ENCODE assay signal across 13 cellular contexts in the genomic region with DNA sequence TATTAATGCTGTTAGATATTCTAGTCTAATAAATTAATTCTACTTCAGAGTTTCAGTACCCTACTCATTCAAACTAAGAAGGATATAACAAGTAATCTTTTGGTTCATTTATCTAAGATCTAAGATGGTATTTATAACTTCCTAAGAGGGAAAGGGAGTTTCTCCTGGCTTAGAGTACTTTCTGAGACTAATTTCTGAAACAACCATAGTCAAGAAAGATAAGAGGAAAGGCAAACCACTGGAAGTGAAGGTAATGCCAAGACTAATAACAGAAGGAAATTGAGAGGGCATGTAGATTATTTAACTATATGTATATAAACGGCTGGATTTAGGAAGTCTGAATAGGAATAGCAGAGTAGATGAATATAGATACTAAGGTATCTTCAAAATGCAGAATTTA.
A peak's percentile ranks its signal among the peaks of the same experiment; 100 is the strongest.
DNase-seq lines count a peak whose midpoint lies in the region; ATAC-seq, FAIRE-seq and TF ChIP-seq lines count a peak whose summit lies in the region.
"Had no signal": no experiment of that assay in that cellular context is flagged by ENCODE, and none has a peak within 500 bp of the region (broad histone marks: within the 10 kb centered on the region; RNA-seq: fewer than 3 reads in every experiment).

No MANE protein-coding gene starts in this region.

- no peaks in the 10 kb centered on the region for H3K27me3 ChIP-seq in left ventricle myocardium inferior (ENCODE audit: low read depth)
- H3K27me3 ChIP-seq in pancreas, result no peaks in the 10 kb centered on the region
- H3K27me3 ChIP-seq in vagina, result no peaks in the 10 kb centered on the region
- H3K27me3 ChIP-seq in SK-N-SH (ENCODE audit: insufficient read depth), result no peaks in the 10 kb centered on the region
- H3K27me3 ChIP-seq: sigmoid colon had no signal

- H3F3A ChIP-seq in SK-N-SH (replicated peaks; ENCODE audit: insufficient read depth), result peaks cover 6% of the 10 kb centered on the region

- H3K9me2 ChIP-seq in SK-N-SH, result no peaks in the 10 kb centered on the region

- no peak for TF ChIP-seq RAD21 in SK-N-SH (IDR thresholded peaks at IDR 0.05; ENCODE audit: low read length)

- no peak for TF ChIP-seq CTCF in left ventricle myocardium inferior (IDR thresholded peaks at IDR 0.05; ENCODE audit: borderline replicate concordance)
- TF ChIP-seq CTCF in endothelial cell (IDR thresholded peaks at IDR 0.05; ENCODE audit: unreplicated experiment), result no peak
- no peak for TF ChIP-seq CTCF in pancreas (IDR thresholded peaks at IDR 0.05)
- TF ChIP-seq CTCF in vagina (IDR thresholded peaks at IDR 0.05), result no peak
- no peak for TF ChIP-seq CTCF in SK-N-SH (IDR thresholded peaks at IDR 0.05)

- POLR2A ChIA-PET in SK-N-SH (lab: Yijun Ruan, JAX), result interaction anchor here (0.7 to 1.0 kb wide), 2 partner anchors 346 to 351 kb away, joined by 3 to 4 read pairs; no protein-coding TSS in a partner anchor

- ATAC-seq in left cardiac atrium (no peak), pancreas (peak; percentile 4 to 23 (median 14)), HG03095 (IDR thresholded peaks at IDR 0.05; ENCODE audit: unreplicated experiment) (no peak), HG02763 (IDR thresholded peaks at IDR 0.05; ENCODE audit: unreplicated experiment) (no peak)

- WGBS in pancreas, 2 donors, result 16 to 22% methylated on average over 1 of the region's 1 CpG
- 62% methylated on average over 1 of the region's 1 CpG for WGBS in SK-N-SH (ENCODE audit: low lambda C conversion rate)

- H3K36me3 ChIP-seq in left ventricle myocardium inferior, result no peaks in the 10 kb centered on the region
- no peaks in the 10 kb centered on the region for H3K36me3 ChIP-seq in pancreas
- H3K36me3 ChIP-seq in vagina, result no peaks in the 10 kb centered on the region
- no peaks in the 10 kb centered on the region for H3K36me3 ChIP-seq in SK-N-SH (replicated peaks in 1 of 2; ENCODE audit: control insufficient read depth in 1 of 2, insufficient read depth in 2 of 2, low read length in 1 of 2)
- H3K36me3 ChIP-seq: sigmoid colon had no signal

- intact Hi-C loops in left ventricle myocardium inferior (cut with micrococcal nuclease), result loop anchor here (5.0 kb wide), 3 partner anchors 241 to 661 kb away; no protein-coding TSS in a partner anchor
- intact Hi-C loops in left cardiac atrium (cut with DNase I), result loop anchor here in 1 of 2 donors (2.0 to 5.0 kb wide), 4 partner anchors 241 to 660 kb away; a partner anchor contains a TSS
- intact Hi-C loops in pancreas (cut with DNase I), result no loop called here
- intact Hi-C loops in vagina (cut with DNase I), result loop anchor here (5.0 to 10.0 kb wide), 2 partner anchors 238 to 346 kb away; no protein-coding TSS in a partner anchor

- CTCF ChIA-PET in SK-N-SH (lab: Yijun Ruan, JAX), result interaction anchor here (0.6 to 2.4 kb wide), 24 partner anchors 9 to 753 kb away, joined by 3 to 15 read pairs (median 4); a partner anchor contains a TSS

- H3K4me1 ChIP-seq in left ventricle myocardium inferior (peaks cover 28% of the 10 kb centered on the region), pancreas (peaks cover 0 to 15% (median 12%) of the 10 kb centered on the region in 3 donors), vagina (peaks cover 6% of the 10 kb centered on the region), SK-N-SH (ENCODE audit: control insufficient read depth in 1 of 2, insufficient read depth in 2 of 2, low read depth in 1 of 2, low read length in 1 of 2) (peaks cover 0 to 9% of the 10 kb centered on the region in 2 experiments; a peak in 2 of 4 replicates)

- H3K9me3 ChIP-seq in left ventricle myocardium inferior (replicated peaks), result no peaks in the 10 kb centered on the region
- no peaks in the 10 kb centered on the region for H3K9me3 ChIP-seq in pancreas
- H3K9me3 ChIP-seq in vagina, result no peaks in the 10 kb centered on the region
- H3K9me3 ChIP-seq in SK-N-SH, result no peaks in the 10 kb centered on the region
- H3K9me3 ChIP-seq: sigmoid colon had no signal

- H3K27me3 Mint-ChIP-seq in endothelial cell (ENCODE audit: unreplicated experiment), result peaks cover 1% of the 10 kb centered on the region
- H3K27me3 Mint-ChIP-seq: activated CD8-positive, alpha-beta T cell treated with anti-CD3 and anti-CD28 coated beads for 36 hours; activated naive CD8-positive, alpha-beta T cell treated with anti-CD3 and anti-CD28 coated beads, Interleukin-2, amount 10 ng/mL, durations not matched to agents 7 days and 5 days; CD8-positive, alpha-beta memory T cell; memory B cell had no signal

- TF ChIP-seq POLR2A in vagina (IDR thresholded peaks at IDR 0.05), result no peak

- no peaks in the 10 kb centered on the region for H4K20me1 ChIP-seq in SK-N-SH (ENCODE audit: insufficient read depth)

- peaks cover 13% of the 10 kb centered on the region for H3K36me3 Mint-ChIP-seq in endothelial cell (ENCODE audit: low read depth, unreplicated experiment)

- no peak overlapping the region for H2AFZ ChIP-seq in SK-N-SH (ENCODE audit: low read depth)

- H3K27ac ChIP-seq in left ventricle myocardium inferior (replicated peaks), result peak overlapping the region; percentile 57
- H3K27ac ChIP-seq in pancreas, result peak overlapping the region in 2 of 4 donors; percentile 10 to 23
- peak overlapping the region; percentile 70 for H3K27ac ChIP-seq in vagina
- H3K27ac ChIP-seq in SK-N-SH (ENCODE audit: low read depth in 2 of 2, low read length in 1 of 2), result peak overlapping the region in 1 of 2 experiments; percentile 50; a peak in 2 of 4 replicates

- FAIRE-seq in pancreas (lab: Jason Lieb, UNC), result no peak

- H3K4me2 ChIP-seq in SK-N-SH, result no peak overlapping the region

- no peaks in the 10 kb centered on the region for H3K79me2 ChIP-seq in SK-N-SH (ENCODE audit: insufficient read depth)

- no peaks in the 10 kb centered on the region for H3K9me3 Mint-ChIP-seq in endothelial cell (ENCODE audit: unreplicated experiment)
- H3K9me3 Mint-ChIP-seq: memory B cell had no signal

- no peak overlapping the region for H3K4me3 ChIP-seq in left ventricle myocardium inferior
- no peak overlapping the region for H3K4me3 ChIP-seq in pancreas
- no peak overlapping the region for H3K4me3 ChIP-seq in vagina
- no peak overlapping the region for H3K4me3 ChIP-seq in SK-N-SH (ENCODE audit: low read depth in 2 of 2, low read length in 1 of 2)

- no peak overlapping the region for H3K9ac ChIP-seq in SK-N-SH

- no peak overlapping the region for H3K4me3 Mint-ChIP-seq in endothelial cell (ENCODE audit: unreplicated experiment)
- H3K4me3 Mint-ChIP-seq: activated CD8-positive, alpha-beta T cell treated with anti-CD3 and anti-CD28 coated beads for 36 hours; activated naive CD8-positive, alpha-beta T cell treated with anti-CD3 and anti-CD28 coated beads, Interleukin-2, amount 10 ng/mL, durations not matched to agents 7 days and 5 days; CD8-positive, alpha-beta memory T cell; memory B cell had no signal

- DNase-seq in left ventricle myocardium inferior (no peak), left cardiac atrium (no peak), endothelial cell (ENCODE audit: low spot score) (no peak), pancreas (no peak), vagina (ENCODE audit: extremely low spot score in 2 of 2) (no peak), SK-N-SH (no peak)
- DNase-seq: activated naive CD8-positive, alpha-beta T cell treated with anti-CD3 and anti-CD28 coated beads, Interleukin-2, amount 10 ng/mL, durations not matched to agents 7 days and 5 days had no signal

- H3K27ac Mint-ChIP-seq in endothelial cell (ENCODE audit: unreplicated experiment), result peak overlapping the region; percentile 10
- H3K27ac Mint-ChIP-seq: activated CD8-positive, alpha-beta T cell treated with anti-CD3 and anti-CD28 coated beads for 36 hours; activated naive CD8-positive, alpha-beta T cell treated with anti-CD3 and anti-CD28 coated beads, Interleukin-2, amount 10 ng/mL, durations not matched to agents 7 days and 5 days; CD8-positive, alpha-beta memory T cell; memory B cell had no signal

- H3K4me1 Mint-ChIP-seq in endothelial cell (ENCODE audit: unreplicated experiment), result peaks cover 2% of the 10 kb centered on the region
- H3K4me1 Mint-ChIP-seq: CD8-positive, alpha-beta memory T cell; memory B cell had no signal

- no peak for TF ChIP-seq EP300 in SK-N-SH (IDR thresholded peaks at IDR 0.05; ENCODE audit: borderline replicate concordance in 1 of 2, low read depth in 1 of 2, low read length in 1 of 2)

TF ChIP-seq in SK-N-SH, 30 proteins besides CTCF, POLR2A, EP300 and RAD21 (continues in another document):
- TF ChIP-seq TEAD4 (IDR thresholded peaks at IDR 0.05; ENCODE audit: borderline replicate concordance, insufficient read depth), result no peak
- no peak for TF ChIP-seq GABPA (IDR thresholded peaks at IDR 0.05; ENCODE audit: low read depth)
- TF ChIP-seq ELF1 (IDR thresholded peaks at IDR 0.05), result no peak
- TF ChIP-seq YY1 (IDR thresholded peaks at IDR 0.05; ENCODE audit: low read depth), result no peak
- TF ChIP-seq, protein P1, sequence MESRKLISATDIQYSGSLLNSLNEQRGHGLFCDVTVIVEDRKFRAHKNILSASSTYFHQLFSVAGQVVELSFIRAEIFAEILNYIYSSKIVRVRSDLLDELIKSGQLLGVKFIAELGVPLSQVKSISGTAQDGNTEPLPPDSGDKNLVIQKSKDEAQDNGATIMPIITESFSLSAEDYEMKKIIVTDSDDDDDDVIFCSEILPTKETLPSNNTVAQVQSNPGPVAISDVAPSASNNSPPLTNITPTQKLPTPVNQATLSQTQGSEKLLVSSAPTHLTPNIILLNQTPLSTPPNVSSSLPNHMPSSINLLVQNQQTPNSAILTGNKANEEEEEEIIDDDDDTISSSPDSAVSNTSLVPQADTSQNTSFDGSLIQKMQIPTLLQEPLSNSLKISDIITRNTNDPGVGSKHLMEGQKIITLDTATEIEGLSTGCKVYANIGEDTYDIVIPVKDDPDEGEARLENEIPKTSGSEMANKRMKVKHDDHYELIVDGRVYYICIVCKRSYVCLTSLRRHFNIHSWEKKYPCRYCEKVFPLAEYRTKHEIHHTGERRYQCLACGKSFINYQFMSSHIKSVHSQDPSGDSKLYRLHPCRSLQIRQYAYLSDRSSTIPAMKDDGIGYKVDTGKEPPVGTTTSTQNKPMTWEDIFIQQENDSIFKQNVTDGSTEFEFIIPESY (IDR thresholded peaks at IDR 0.05; ENCODE audit: borderline replicate concordance, low read depth), result no peak
- TF ChIP-seq FOXJ3 (CRISPR knock-in tag; IDR thresholded peaks at IDR 0.05), result no peak
- no peak for TF ChIP-seq TAF1 (IDR thresholded peaks at IDR 0.05; ENCODE audit: borderline replicate concordance, low read depth, low read length)
- no peak for TF ChIP-seq NFIC (IDR thresholded peaks at IDR 0.05; ENCODE audit: borderline replicate concordance)
- TF ChIP-seq TCF12 (IDR thresholded peaks at IDR 0.05), result no peak
- no peak for TF ChIP-seq SMC3 (IDR thresholded peaks at IDR 0.05; ENCODE audit: low read depth, low read length)

Comparison
In these comparisons a context has a peak if more than half of its experiments do, and no peak if none do; other contexts are left out.
1. ATAC-seq: peak in pancreas (4 of 4); none in left cardiac atrium (0 of 2), HG03095 (single experiment) and HG02763 (single experiment).
2. intact Hi-C loops: an anchor here in left ventricle myocardium inferior (5.0 kb wide) and vagina (5.0 to 10.0 kb wide); none called in pancreas.